2 cellular contexts compared by ENCODE assay signal in genomic region chr7:1248077-1248458, GRCh38.
TF ChIP-seq lines count a peak whose summit lies in the region.

No MANE protein-coding gene starts in this region.

TF ChIP-seq in HEK293, 187 proteins besides CTCF, POLR2A, EP300 and RAD21:
- peak; percentile 78 for TF ChIP-seq ZNF335 (tag by site-specific recombination; conservative IDR thresholded peaks at IDR 0.05)
- TF ChIP-seq TRIM28 (IDR thresholded peaks at IDR 0.05; ENCODE audit: borderline replicate concordance, low read length), result no peak
- 0 out of 2 replicates have a peak, but pooled peaks have one; percentile 16 for TF ChIP-seq ZNF362 (tag by site-specific recombination; IDR thresholded peaks at IDR 0.05)

TF ChIP-seq in H1, 55 proteins besides CTCF, POLR2A, EP300 and RAD21:
- no peak for TF ChIP-seq ZNF274 (IDR thresholded peaks at IDR 0.05; ENCODE audit: borderline replicate concordance, extremely low read depth, low read length)
- no peak for TF ChIP-seq CHD7 (IDR thresholded peaks at IDR 0.05; ENCODE audit: insufficient replicate concordance, low read length)
- no peak for TF ChIP-seq EGR1 (IDR thresholded peaks at IDR 0.05; ENCODE audit: borderline replicate concordance, low read depth, low read length)
- no peak for TF ChIP-seq E2F6 (IDR thresholded peaks at IDR 0.05)
- TF ChIP-seq EZH2 (IDR thresholded peaks at IDR 0.05; ENCODE audit: low read depth, low read length, severe bottlenecking), result no peak
- no peak for TF ChIP-seq SP2 (IDR thresholded peaks at IDR 0.05; ENCODE audit: low read length)
- no peak for TF ChIP-seq USF2 (IDR thresholded peaks at IDR 0.05; ENCODE audit: low read length)
- no peak for TF ChIP-seq HDAC6 (IDR thresholded peaks at IDR 0.05; ENCODE audit: low read depth, low read length)
- no peak for TF ChIP-seq RFX5 (IDR thresholded peaks at IDR 0.05; ENCODE audit: borderline replicate concordance, low read depth, low read length)
- no peak for TF ChIP-seq MAX (IDR thresholded peaks at IDR 0.05)
- TF ChIP-seq KDM4A (IDR thresholded peaks at IDR 0.05; ENCODE audit: low read depth, low read length, severe bottlenecking), result no peak
- TF ChIP-seq ATF2 (IDR thresholded peaks at IDR 0.05; ENCODE audit: low read length), result no peak
- no peak for TF ChIP-seq JUN (IDR thresholded peaks at IDR 0.05; ENCODE audit: low read depth, low read length)
- no peak for TF ChIP-seq CBX8 (IDR thresholded peaks at IDR 0.05; ENCODE audit: borderline replicate concordance, low read depth, low read length)
- no peak for TF ChIP-seq ASH2L (IDR thresholded peaks at IDR 0.05; ENCODE audit: low read length)
- no peak for TF ChIP-seq CTBP2 (IDR thresholded peaks at IDR 0.05; ENCODE audit: borderline replicate concordance, insufficient read depth, insufficient read length, low read length)
- TF ChIP-seq TEAD4 (IDR thresholded peaks at IDR 0.05; ENCODE audit: low read depth, low read length), result no peak
TF ChIP-seq in H1: peak in this region for 0.
